ENCODE assay signal across 1 cellular context in the genomic region with DNA sequence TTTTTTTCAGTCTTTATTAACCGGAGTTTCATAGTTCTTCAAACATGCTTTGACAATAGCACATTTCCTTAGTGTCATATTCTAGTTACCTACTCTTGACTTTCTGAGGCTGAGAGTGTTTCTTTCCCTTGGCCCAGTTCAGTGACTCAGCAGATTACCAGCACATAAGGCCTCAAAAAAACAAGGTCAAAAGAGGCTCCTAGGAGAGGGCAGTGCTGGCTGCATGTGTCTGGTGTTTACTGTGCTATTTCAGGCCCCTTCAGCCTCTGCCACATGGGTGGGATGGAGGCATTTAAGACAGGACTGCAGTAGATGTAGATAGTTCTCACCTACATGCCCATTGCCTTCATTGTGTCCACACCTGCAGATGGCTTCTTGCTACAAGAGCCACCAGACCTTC.
A peak's percentile ranks its signal among the peaks of the same experiment; 100 is the strongest.
TF ChIP-seq lines count a peak whose summit lies in the region.

No MANE protein-coding gene starts in this region.

TF ChIP-seq in K562, 482 proteins besides CTCF, POLR2A, EP300 and RAD21 (continued from another document):
- TF ChIP-seq, protein P1, sequence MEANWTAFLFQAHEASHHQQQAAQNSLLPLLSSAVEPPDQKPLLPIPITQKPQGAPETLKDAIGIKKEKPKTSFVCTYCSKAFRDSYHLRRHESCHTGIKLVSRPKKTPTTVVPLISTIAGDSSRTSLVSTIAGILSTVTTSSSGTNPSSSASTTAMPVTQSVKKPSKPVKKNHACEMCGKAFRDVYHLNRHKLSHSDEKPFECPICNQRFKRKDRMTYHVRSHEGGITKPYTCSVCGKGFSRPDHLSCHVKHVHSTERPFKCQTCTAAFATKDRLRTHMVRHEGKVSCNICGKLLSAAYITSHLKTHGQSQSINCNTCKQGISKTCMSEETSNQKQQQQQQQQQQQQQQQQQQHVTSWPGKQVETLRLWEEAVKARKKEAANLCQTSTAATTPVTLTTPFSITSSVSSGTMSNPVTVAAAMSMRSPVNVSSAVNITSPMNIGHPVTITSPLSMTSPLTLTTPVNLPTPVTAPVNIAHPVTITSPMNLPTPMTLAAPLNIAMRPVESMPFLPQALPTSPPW (CRISPR knock-in tag; IDR thresholded peaks at IDR 0.05): peak; percentile 22; the same call in 1 of the 2 replicates
- TF ChIP-seq ZBED1 (IDR thresholded peaks at IDR 0.05) (no peak), BACH1 (tag; IDR thresholded peaks at IDR 0.05) (peak; percentile 95), ARID1B (IDR thresholded peaks at IDR 0.05) (peak; percentile 38; the same call in 1 of the 2 replicates), CHCHD3 (CRISPR knock-in tag; IDR thresholded peaks at IDR 0.05) (no peak), MYC (IDR thresholded peaks at IDR 0.05; ENCODE audit: low read depth, low read length) (no peak), MYC (CRISPR knock-in tag; IDR thresholded peaks at IDR 0.05; ENCODE audit: borderline replicate concordance, low read depth) (no peak), HDAC8 (tag; IDR thresholded peaks at IDR 0.05) (no peak), E2F3 (CRISPR knock-in tag; IDR thresholded peaks at IDR 0.05) (no peak), MAFK (IDR thresholded peaks at IDR 0.05; ENCODE audit: low read length) (peak; percentile 89), JUND (IDR thresholded peaks at IDR 0.05; ENCODE audit: borderline replicate concordance, low read depth, low read length) (no peak), JUND (tag; IDR thresholded peaks at IDR 0.05; ENCODE audit: borderline replicate concordance, low read depth, low read length) (peak; percentile 52; the same call in 1 of the 3 replicates), SMAD4 (CRISPR knock-in tag; conservative IDR thresholded peaks at IDR 0.05) (0 out of 2 replicates have a peak, but pooled peaks have one; percentile 24), L3MBTL2 (IDR thresholded peaks at IDR 0.05) (peak; percentile 79), MAFG (tag; conservative IDR thresholded peaks at IDR 0.05) (peak; percentile 98), TOE1 (IDR thresholded peaks at IDR 0.05; ENCODE audit: borderline replicate concordance) (no peak), TOE1 (CRISPR knock-in tag; IDR thresholded peaks at IDR 0.05; ENCODE audit: borderline replicate concordance, low read depth) (no peak), ESRRA (IDR thresholded peaks at IDR 0.05; ENCODE audit: borderline replicate concordance, low read depth) (0 out of 2 replicates have a peak, but pooled peaks have one; percentile 19), NR4A1 (CRISPR knock-in tag; IDR thresholded peaks at IDR 0.05) (no peak), NR4A1 (tag; IDR thresholded peaks at IDR 0.05) (peak; percentile 63), FOXM1 (IDR thresholded peaks at IDR 0.05; ENCODE audit: low read depth) (no peak), FOXM1 (CRISPR knock-in tag; IDR thresholded peaks at IDR 0.05; ENCODE audit: low read depth) (no peak), CXXC5 (CRISPR knock-in tag; IDR thresholded peaks at IDR 0.05) (no peak), CCAR2 (IDR thresholded peaks at IDR 0.05; ENCODE audit: low read depth, low read length) (no peak), MTA3 (IDR thresholded peaks at IDR 0.05; ENCODE audit: borderline replicate concordance) (no peak), SRSF7 (optimal IDR thresholded peaks at IDR 0.05; ENCODE audit: low read depth, low read length) (no peak), ZNF444 (CRISPR knock-in tag; IDR thresholded peaks at IDR 0.05) (no peak), C11orf30 (IDR thresholded peaks at IDR 0.05; ENCODE audit: low read depth) (peak; percentile 93), SMARCA4 (IDR thresholded peaks at IDR 0.05) (0 out of 2 replicates have a peak, but pooled peaks have one; percentile 16), NR2C1 (IDR thresholded peaks at IDR 0.05) (no peak), NR2C1 (tag; IDR thresholded peaks at IDR 0.05) (peak; percentile 29; the same call in 1 of the 2 replicates), ZNF766 (CRISPR knock-in tag; conservative IDR thresholded peaks at IDR 0.05) (peak; percentile 68; the same call in 1 of the 2 replicates), NFE2 (IDR thresholded peaks at IDR 0.05; ENCODE audit: low read depth) (peak; percentile 94), TEAD2 (tag; IDR thresholded peaks at IDR 0.05) (0 out of 2 replicates have a peak, but pooled peaks have one; percentile 36), EHMT2 (IDR thresholded peaks at IDR 0.05) (no peak), CEBPG (CRISPR knock-in tag; IDR thresholded peaks at IDR 0.05) (no peak), CEBPG (tag; conservative IDR thresholded peaks at IDR 0.05 in 1 of 2, IDR thresholded peaks at IDR 0.05 in 1 of 2) (no peak)
- TF ChIP-seq, protein P2, sequence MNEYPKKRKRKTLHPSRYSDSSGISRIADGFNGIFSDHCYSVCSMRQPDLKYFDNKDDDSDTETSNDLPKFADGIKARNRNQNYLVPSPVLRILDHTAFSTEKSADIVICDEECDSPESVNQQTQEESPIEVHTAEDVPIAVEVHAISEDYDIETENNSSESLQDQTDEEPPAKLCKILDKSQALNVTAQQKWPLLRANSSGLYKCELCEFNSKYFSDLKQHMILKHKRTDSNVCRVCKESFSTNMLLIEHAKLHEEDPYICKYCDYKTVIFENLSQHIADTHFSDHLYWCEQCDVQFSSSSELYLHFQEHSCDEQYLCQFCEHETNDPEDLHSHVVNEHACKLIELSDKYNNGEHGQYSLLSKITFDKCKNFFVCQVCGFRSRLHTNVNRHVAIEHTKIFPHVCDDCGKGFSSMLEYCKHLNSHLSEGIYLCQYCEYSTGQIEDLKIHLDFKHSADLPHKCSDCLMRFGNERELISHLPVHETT (CRISPR knock-in tag; conservative IDR thresholded peaks at IDR 0.05 in 1 of 2, IDR thresholded peaks at IDR 0.05 in 1 of 2): peak in 1 of 2 experiments; percentile 53; a peak in 2 of 4 replicates
- TF ChIP-seq, protein P3, sequence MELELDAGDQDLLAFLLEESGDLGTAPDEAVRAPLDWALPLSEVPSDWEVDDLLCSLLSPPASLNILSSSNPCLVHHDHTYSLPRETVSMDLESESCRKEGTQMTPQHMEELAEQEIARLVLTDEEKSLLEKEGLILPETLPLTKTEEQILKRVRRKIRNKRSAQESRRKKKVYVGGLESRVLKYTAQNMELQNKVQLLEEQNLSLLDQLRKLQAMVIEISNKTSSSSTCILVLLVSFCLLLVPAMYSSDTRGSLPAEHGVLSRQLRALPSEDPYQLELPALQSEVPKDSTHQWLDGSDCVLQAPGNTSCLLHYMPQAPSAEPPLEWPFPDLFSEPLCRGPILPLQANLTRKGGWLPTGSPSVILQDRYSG (tag; conservative IDR thresholded peaks at IDR 0.05; ENCODE audit: low read depth): peak; percentile 86
- TF ChIP-seq, protein P4, sequence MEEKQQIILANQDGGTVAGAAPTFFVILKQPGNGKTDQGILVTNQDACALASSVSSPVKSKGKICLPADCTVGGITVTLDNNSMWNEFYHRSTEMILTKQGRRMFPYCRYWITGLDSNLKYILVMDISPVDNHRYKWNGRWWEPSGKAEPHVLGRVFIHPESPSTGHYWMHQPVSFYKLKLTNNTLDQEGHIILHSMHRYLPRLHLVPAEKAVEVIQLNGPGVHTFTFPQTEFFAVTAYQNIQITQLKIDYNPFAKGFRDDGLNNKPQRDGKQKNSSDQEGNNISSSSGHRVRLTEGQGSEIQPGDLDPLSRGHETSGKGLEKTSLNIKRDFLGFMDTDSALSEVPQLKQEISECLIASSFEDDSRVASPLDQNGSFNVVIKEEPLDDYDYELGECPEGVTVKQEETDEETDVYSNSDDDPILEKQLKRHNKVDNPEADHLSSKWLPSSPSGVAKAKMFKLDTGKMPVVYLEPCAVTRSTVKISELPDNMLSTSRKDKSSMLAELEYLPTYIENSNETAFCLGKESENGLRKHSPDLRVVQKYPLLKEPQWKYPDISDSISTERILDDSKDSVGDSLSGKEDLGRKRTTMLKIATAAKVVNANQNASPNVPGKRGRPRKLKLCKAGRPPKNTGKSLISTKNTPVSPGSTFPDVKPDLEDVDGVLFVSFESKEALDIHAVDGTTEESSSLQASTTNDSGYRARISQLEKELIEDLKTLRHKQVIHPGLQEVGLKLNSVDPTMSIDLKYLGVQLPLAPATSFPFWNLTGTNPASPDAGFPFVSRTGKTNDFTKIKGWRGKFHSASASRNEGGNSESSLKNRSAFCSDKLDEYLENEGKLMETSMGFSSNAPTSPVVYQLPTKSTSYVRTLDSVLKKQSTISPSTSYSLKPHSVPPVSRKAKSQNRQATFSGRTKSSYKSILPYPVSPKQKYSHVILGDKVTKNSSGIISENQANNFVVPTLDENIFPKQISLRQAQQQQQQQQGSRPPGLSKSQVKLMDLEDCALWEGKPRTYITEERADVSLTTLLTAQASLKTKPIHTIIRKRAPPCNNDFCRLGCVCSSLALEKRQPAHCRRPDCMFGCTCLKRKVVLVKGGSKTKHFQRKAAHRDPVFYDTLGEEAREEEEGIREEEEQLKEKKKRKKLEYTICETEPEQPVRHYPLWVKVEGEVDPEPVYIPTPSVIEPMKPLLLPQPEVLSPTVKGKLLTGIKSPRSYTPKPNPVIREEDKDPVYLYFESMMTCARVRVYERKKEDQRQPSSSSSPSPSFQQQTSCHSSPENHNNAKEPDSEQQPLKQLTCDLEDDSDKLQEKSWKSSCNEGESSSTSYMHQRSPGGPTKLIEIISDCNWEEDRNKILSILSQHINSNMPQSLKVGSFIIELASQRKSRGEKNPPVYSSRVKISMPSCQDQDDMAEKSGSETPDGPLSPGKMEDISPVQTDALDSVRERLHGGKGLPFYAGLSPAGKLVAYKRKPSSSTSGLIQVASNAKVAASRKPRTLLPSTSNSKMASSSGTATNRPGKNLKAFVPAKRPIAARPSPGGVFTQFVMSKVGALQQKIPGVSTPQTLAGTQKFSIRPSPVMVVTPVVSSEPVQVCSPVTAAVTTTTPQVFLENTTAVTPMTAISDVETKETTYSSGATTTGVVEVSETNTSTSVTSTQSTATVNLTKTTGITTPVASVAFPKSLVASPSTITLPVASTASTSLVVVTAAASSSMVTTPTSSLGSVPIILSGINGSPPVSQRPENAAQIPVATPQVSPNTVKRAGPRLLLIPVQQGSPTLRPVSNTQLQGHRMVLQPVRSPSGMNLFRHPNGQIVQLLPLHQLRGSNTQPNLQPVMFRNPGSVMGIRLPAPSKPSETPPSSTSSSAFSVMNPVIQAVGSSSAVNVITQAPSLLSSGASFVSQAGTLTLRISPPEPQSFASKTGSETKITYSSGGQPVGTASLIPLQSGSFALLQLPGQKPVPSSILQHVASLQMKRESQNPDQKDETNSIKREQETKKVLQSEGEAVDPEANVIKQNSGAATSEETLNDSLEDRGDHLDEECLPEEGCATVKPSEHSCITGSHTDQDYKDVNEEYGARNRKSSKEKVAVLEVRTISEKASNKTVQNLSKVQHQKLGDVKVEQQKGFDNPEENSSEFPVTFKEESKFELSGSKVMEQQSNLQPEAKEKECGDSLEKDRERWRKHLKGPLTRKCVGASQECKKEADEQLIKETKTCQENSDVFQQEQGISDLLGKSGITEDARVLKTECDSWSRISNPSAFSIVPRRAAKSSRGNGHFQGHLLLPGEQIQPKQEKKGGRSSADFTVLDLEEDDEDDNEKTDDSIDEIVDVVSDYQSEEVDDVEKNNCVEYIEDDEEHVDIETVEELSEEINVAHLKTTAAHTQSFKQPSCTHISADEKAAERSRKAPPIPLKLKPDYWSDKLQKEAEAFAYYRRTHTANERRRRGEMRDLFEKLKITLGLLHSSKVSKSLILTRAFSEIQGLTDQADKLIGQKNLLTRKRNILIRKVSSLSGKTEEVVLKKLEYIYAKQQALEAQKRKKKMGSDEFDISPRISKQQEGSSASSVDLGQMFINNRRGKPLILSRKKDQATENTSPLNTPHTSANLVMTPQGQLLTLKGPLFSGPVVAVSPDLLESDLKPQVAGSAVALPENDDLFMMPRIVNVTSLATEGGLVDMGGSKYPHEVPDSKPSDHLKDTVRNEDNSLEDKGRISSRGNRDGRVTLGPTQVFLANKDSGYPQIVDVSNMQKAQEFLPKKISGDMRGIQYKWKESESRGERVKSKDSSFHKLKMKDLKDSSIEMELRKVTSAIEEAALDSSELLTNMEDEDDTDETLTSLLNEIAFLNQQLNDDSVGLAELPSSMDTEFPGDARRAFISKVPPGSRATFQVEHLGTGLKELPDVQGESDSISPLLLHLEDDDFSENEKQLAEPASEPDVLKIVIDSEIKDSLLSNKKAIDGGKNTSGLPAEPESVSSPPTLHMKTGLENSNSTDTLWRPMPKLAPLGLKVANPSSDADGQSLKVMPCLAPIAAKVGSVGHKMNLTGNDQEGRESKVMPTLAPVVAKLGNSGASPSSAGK (IDR thresholded peaks at IDR 0.05): peak; percentile 72
- TF ChIP-seq, protein P5, sequence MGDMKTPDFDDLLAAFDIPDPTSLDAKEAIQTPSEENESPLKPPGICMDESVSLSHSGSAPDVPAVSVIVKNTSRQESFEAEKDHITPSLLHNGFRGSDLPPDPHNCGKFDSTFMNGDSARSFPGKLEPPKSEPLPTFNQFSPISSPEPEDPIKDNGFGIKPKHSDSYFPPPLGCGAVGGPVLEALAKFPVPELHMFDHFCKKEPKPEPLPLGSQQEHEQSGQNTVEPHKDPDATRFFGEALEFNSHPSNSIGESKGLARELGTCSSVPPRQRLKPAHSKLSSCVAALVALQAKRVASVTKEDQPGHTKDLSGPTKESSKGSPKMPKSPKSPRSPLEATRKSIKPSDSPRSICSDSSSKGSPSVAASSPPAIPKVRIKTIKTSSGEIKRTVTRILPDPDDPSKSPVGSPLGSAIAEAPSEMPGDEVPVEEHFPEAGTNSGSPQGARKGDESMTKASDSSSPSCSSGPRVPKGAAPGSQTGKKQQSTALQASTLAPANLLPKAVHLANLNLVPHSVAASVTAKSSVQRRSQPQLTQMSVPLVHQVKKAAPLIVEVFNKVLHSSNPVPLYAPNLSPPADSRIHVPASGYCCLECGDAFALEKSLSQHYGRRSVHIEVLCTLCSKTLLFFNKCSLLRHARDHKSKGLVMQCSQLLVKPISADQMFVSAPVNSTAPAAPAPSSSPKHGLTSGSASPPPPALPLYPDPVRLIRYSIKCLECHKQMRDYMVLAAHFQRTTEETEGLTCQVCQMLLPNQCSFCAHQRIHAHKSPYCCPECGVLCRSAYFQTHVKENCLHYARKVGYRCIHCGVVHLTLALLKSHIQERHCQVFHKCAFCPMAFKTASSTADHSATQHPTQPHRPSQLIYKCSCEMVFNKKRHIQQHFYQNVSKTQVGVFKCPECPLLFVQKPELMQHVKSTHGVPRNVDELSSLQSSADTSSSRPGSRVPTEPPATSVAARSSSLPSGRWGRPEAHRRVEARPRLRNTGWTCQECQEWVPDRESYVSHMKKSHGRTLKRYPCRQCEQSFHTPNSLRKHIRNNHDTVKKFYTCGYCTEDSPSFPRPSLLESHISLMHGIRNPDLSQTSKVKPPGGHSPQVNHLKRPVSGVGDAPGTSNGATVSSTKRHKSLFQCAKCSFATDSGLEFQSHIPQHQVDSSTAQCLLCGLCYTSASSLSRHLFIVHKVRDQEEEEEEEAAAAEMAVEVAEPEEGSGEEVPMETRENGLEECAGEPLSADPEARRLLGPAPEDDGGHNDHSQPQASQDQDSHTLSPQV (IDR thresholded peaks at IDR 0.05): peak; percentile 94
- TF ChIP-seq, protein P6, sequence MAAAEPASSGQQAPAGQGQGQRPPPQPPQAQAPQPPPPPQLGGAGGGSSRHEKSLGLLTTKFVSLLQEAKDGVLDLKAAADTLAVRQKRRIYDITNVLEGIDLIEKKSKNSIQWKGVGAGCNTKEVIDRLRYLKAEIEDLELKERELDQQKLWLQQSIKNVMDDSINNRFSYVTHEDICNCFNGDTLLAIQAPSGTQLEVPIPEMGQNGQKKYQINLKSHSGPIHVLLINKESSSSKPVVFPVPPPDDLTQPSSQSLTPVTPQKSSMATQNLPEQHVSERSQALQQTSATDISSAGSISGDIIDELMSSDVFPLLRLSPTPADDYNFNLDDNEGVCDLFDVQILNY (CRISPR knock-in tag; IDR thresholded peaks at IDR 0.05): no peak
